8 cellular contexts compared by ENCODE assay signal in the genomic region with DNA sequence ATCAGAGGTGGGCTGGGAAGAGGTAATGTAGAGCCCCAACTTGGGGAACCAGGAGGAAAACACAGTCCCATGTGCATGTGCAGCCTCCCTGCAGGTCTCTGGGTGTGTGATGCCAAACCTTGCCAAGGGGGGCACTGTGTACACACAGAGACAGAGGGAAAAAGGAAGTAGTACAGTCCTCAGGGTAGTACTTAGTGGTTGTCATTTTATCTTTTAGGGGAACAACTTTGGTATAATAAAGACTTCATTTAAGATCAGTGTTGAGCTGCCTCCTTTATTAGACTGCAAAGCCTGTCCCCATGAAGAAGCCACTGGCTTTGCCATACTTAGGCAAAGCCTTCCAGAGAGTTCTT.
DNase-seq lines count a peak whose midpoint lies in the region; ATAC-seq and TF ChIP-seq lines count a peak whose summit lies in the region.

No MANE protein-coding gene starts in this region.

- H3K9ac ChIP-seq in PC-3 (ENCODE audit: low read length) = no peak overlapping the region

- DNase-seq in activated naive CD4-positive, alpha-beta T cell treated with anti-CD3 and anti-CD28 coated beads, Interleukin-2, amount 10 ng/mL, durations not matched to agents 7 days and 5 days = peak; percentile 55
- no peak for DNase-seq in activated naive CD4-positive, alpha-beta T cell (lab: John Stamatoyannopoulos, UW)
- DNase-seq in PC-3 (peak; percentile 34), epithelial cell of proximal tubule (ENCODE audit: low read depth) (no peak), spleen (no peak)
- no peak for DNase-seq in activated CD4-positive, CD25-positive, alpha-beta regulatory T cell (lab: John Stamatoyannopoulos, UW)
- no peak for DNase-seq in CD4-positive, alpha-beta T cell

- no peaks in the 10 kb centered on the region for H3K9me3 Mint-ChIP-seq in activated naive CD4-positive, alpha-beta T cell treated with anti-CD3 and anti-CD28 coated beads, Interleukin-2, amount 10 ng/mL, durations not matched to agents 7 days and 5 days
- H3K9me3 Mint-ChIP-seq in CD4-positive, alpha-beta T cell = no peaks in the 10 kb centered on the region

- POLR2A ChIA-PET in PC-3 (lab: Charles Lee; ENCODE audit: unreplicated experiment) = no interaction called here
- POLR2A ChIA-PET in CD4-positive, alpha-beta T cell (lab: Charles Lee) = no interaction called here

- no peak overlapping the region for H3K4me3 Mint-ChIP-seq in activated naive CD4-positive, alpha-beta T cell treated with anti-CD3 and anti-CD28 coated beads, Interleukin-2, amount 10 ng/mL, durations not matched to agents 7 days and 5 days
- no peak overlapping the region for H3K4me3 Mint-ChIP-seq in CD4-positive, alpha-beta T cell

- H3K9me3 ChIP-seq in PC-3 (ENCODE audit: low read length) (no peaks in the 10 kb centered on the region), spleen (no peaks in the 10 kb centered on the region)
- H3K9me3 ChIP-seq in CD4-positive, alpha-beta T cell (ENCODE audit: control insufficient read depth, low read length) = no peaks in the 10 kb centered on the region

- BruUV-seq in PC-3 (replicated peaks; lab: Mats Ljungman, UMichigan) = no TSS peak

- no peak for TF ChIP-seq POLR2A in spleen (IDR thresholded peaks at IDR 0.05)

- no peak overlapping the region for H3K27ac Mint-ChIP-seq in activated naive CD4-positive, alpha-beta T cell treated with anti-CD3 and anti-CD28 coated beads, Interleukin-2, amount 10 ng/mL, durations not matched to agents 7 days and 5 days
- no peak overlapping the region for H3K27ac Mint-ChIP-seq in CD4-positive, alpha-beta T cell

- H3K9me2 ChIP-seq in PC-3 (replicated peaks; ENCODE audit: low read length) = no peaks in the 10 kb centered on the region

- H3F3A ChIP-seq in PC-3 (ENCODE audit: low read length, unreplicated experiment) = no peaks in the 10 kb centered on the region

- no peaks in the 10 kb centered on the region for H4K20me1 ChIP-seq in PC-3 (ENCODE audit: low read length)

- TF ChIP-seq CTCF in PC-3 (conservative IDR thresholded peaks at IDR 0.05; ENCODE audit: low read depth, low read length) = peak; percentile 52
- TF ChIP-seq CTCF in epithelial cell of proximal tubule (conservative IDR thresholded peaks at IDR 0.05; ENCODE audit: low read depth, low read length) = peak; percentile 32
- TF ChIP-seq CTCF in spleen (IDR thresholded peaks at IDR 0.05 in 8 of 11, conservative IDR thresholded peaks at IDR 0.05 in 3 of 11) = peak in 5 of 11 experiments; percentile 19 to 45 (median 35)
- no peak for TF ChIP-seq CTCF in CD4-positive, alpha-beta T cell (IDR thresholded peaks at IDR 0.05)

- H2AFZ ChIP-seq in PC-3 (ENCODE audit: low read length) = no peak overlapping the region

- H3K36me3 ChIP-seq in PC-3 (ENCODE audit: low read depth, low read length) (no peaks in the 10 kb centered on the region), spleen (no peaks in the 10 kb centered on the region)

- no peak overlapping the region for H3K27ac ChIP-seq in PC-3 (ENCODE audit: low read length)
- H3K27ac ChIP-seq in spleen = peak overlapping the region in 5 of 8 donors; percentile 53 to 68 (median 63)
- no peak overlapping the region for H3K27ac ChIP-seq in CD4-positive, alpha-beta T cell (ENCODE audit: low read depth, low read length)

- intact Hi-C loops in PC-3 (cut with micrococcal nuclease) (no loop called here), spleen (cut with DNase I; ENCODE audit: low total_unique reads) (no loop called here)
- intact Hi-C loops in CD4-positive, alpha-beta T cell (cut with DNase I, micrococcal nuclease) = no loop called here

- H3K4me1 Mint-ChIP-seq in activated naive CD4-positive, alpha-beta T cell treated with anti-CD3 and anti-CD28 coated beads, Interleukin-2, amount 10 ng/mL, durations not matched to agents 7 days and 5 days = no peaks in the 10 kb centered on the region
- no peaks in the 10 kb centered on the region for H3K4me1 Mint-ChIP-seq in CD4-positive, alpha-beta T cell (ENCODE audit: low read depth)

- no peak overlapping the region for H3K4me3 ChIP-seq in PC-3 (ENCODE audit: low read length)
- no peak overlapping the region for H3K4me3 ChIP-seq in epithelial cell of proximal tubule (ENCODE audit: low read depth, low read length)
- no peak overlapping the region for H3K4me3 ChIP-seq in spleen

- H3K36me3 Mint-ChIP-seq in activated naive CD4-positive, alpha-beta T cell treated with anti-CD3 and anti-CD28 coated beads, Interleukin-2, amount 10 ng/mL, durations not matched to agents 7 days and 5 days = no peaks in the 10 kb centered on the region
- no peaks in the 10 kb centered on the region for H3K36me3 Mint-ChIP-seq in CD4-positive, alpha-beta T cell (ENCODE audit: low read depth)

- no peaks in the 10 kb centered on the region for H3K79me2 ChIP-seq in PC-3 (ENCODE audit: low read length)

- H3K4me1 ChIP-seq in PC-3 (ENCODE audit: insufficient read depth, low read length) (no peaks in the 10 kb centered on the region), spleen (peaks cover 0 to 8% (median 0%) of the 10 kb centered on the region in 6 donors)

- CTCF ChIA-PET in activated naive CD4-positive, alpha-beta T cell treated with anti-CD3 and anti-CD28 coated beads, Interleukin-2, amount 10 ng/mL, durations not matched to agents 7 days and 5 days (lab: Charles Lee) = interaction anchor here (1.0 to 3.1 kb wide), 7 partner anchors 14 to 264 kb away, joined by 3 to 12 read pairs (median 4); no protein-coding TSS in a partner anchor
- CTCF ChIA-PET in PC-3 (lab: Charles Lee) = no interaction called here
- CTCF ChIA-PET in CD4-positive, alpha-beta T cell (lab: Charles Lee) = interaction anchor here (1.0 kb wide), 1 partner anchor 149 kb away, joined by 3 read pairs; no protein-coding TSS in a partner anchor

- ATAC-seq in PC-3 (peak; percentile 64; the same call in 1 of the 2 replicates), HG02798 (IDR thresholded peaks at IDR 0.05; ENCODE audit: poor library complexity, unreplicated experiment) (no peak)
- no peak for ATAC-seq in CD4-positive, alpha-beta T cell (ENCODE audit: poor library complexity)

- H3K27me3 ChIP-seq in PC-3 (ENCODE audit: low read length) (peaks cover 36% of the 10 kb centered on the region), spleen (replicated peaks in 1 of 7) (peaks cover 0 to 6% (median 0%) of the 10 kb centered on the region in 7 donors)
- no peaks in the 10 kb centered on the region for H3K27me3 ChIP-seq in CD4-positive, alpha-beta T cell (ENCODE audit: control insufficient read depth, insufficient read depth, low read length)

- H3K4me2 ChIP-seq in PC-3 (ENCODE audit: low read length) = no peak overlapping the region

- H3K27me3 Mint-ChIP-seq in activated naive CD4-positive, alpha-beta T cell treated with anti-CD3 and anti-CD28 coated beads, Interleukin-2, amount 10 ng/mL, durations not matched to agents 7 days and 5 days = peaks cover 9% of the 10 kb centered on the region
- no peaks in the 10 kb centered on the region for H3K27me3 Mint-ChIP-seq in CD4-positive, alpha-beta T cell

Comparison
In these comparisons a context has a peak if more than half of its experiments do, and no peak if none do; other contexts are left out.
1. DNase-seq: peak in activated naive CD4-positive, alpha-beta T cell treated with anti-CD3 and anti-CD28 coated beads, Interleukin-2, amount 10 ng/mL, durations not matched to agents 7 days and 5 days (single experiment) and PC-3 (single experiment); none in activated naive CD4-positive, alpha-beta T cell (0 of 4), epithelial cell of proximal tubule (single experiment), spleen (single experiment), activated CD4-positive, CD25-positive, alpha-beta regulatory T cell (0 of 4) and CD4-positive, alpha-beta T cell (0 of 10).
2. H3K27ac ChIP-seq: peak in spleen (5 of 8); none in PC-3 (single experiment) and CD4-positive, alpha-beta T cell (single experiment).